Comparison of ENCODE assay signal across 8 cellular contexts in the genomic region with DNA sequence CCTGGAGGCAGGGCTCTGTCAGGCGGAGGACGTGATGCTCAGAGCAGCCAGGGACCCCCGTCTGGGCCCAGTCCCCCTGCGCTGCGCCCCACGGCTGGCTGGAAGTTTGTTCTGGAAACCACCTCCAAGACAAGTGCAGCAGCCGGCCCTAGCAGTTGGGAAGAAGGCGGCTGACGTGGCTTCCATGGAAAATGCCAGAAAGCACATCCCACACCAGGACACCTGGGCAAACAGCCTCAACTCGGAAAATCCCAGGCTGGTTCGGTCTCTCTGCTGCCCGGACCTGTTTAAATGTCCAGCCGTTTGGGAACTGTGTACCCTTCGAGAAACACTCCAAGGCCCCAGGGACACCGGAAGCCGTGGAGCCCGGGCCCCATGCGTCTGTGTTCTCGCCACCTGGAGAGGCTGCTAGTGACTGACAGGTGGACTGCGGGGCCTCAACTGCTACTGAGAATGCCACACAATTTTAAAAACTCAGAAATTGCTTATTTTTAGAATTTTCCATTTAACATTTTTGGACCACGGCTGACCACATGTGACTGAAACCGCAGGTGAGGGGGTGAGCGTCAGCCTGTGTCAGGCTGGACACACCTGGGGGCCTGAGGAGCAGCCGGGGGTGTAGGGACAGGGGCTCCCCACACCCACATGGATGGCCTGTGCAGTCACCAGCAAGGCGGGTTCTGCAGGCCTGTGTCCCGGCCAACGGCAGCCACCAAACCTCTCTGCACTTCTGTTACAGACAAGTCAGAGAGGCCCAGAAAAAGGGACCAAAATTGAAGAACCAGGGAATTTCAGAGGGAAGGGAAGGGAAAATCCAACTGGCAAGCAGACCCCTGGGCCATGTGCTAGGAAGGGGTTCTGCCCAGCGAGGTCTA. TPM values are rescaled to one million over a fixed set of nuclear protein-coding genes. Genes with fewer than 3 reads are reported as not detected.
A peak's percentile ranks its signal among the peaks of the same experiment; 100 is the strongest.
DNase-seq lines count a peak whose midpoint lies in the region; TF ChIP-seq lines count a peak whose summit lies in the region.

No MANE protein-coding gene starts in this region.

- peaks cover 0 to 10% (median 0%) of the 10 kb centered on the region in 11 experiments; a peak in 2 of 22 replicates for H3K36me3 ChIP-seq in BLaER1 treated with 17β-estradiol and CSF1 and Interleukin-3, amounts not matched to agents 10 nM and 100 nM
- H3K36me3 ChIP-seq in MM.1S (replicated peaks; ENCODE audit: insufficient read depth, low read length) (no peaks in the 10 kb centered on the region; the same call in 1 of the 2 replicates), trophoblast cell (ENCODE audit: control insufficient read depth in 1 of 2, insufficient read depth in 2 of 2, low read length in 2 of 2) (no peaks in the 10 kb centered on the region), brain microvascular endothelial cell (replicated peaks) (no peaks in the 10 kb centered on the region)

- H4K20me1 ChIP-seq in BLaER1 treated with 17β-estradiol and CSF1 and Interleukin-3, amounts not matched to agents 10 nM and 100 nM: peaks cover 75 to 88% (median 83%) of the 10 kb centered on the region in 11 experiments
- no peaks in the 10 kb centered on the region for H4K20me1 ChIP-seq in MM.1S (ENCODE audit: insufficient read depth, low read length)

- H2AFZ ChIP-seq in MM.1S (ENCODE audit: low read length) (no peak overlapping the region), trophoblast cell (ENCODE audit: insufficient read depth, low read length, poor library complexity) (no peak overlapping the region)

- H3F3A ChIP-seq in MM.1S (ENCODE audit: insufficient read depth, low read length): peaks cover 23% of the 10 kb centered on the region

- peaks cover 58 to 86% (median 83%) of the 10 kb centered on the region in 10 experiments for H3K4me1 ChIP-seq in BLaER1 treated with 17β-estradiol and CSF1 and Interleukin-3, amounts not matched to agents 10 nM and 100 nM
- H3K4me1 ChIP-seq in MM.1S (ENCODE audit: low read length) (peaks cover 29% of the 10 kb centered on the region), trophoblast cell (ENCODE audit: control insufficient read depth in 1 of 2, insufficient read depth in 2 of 2, low read length in 2 of 2) (peaks cover 34 to 35% of the 10 kb centered on the region in 2 experiments)

- no peak overlapping the region for H3K18ac ChIP-seq in trophoblast cell (ENCODE audit: low read length)

- H4K91ac ChIP-seq in trophoblast cell (ENCODE audit: low read depth, low read length): peak overlapping the region; percentile 58

- DNase-seq in MM.1S: peak; percentile 75
- peak; percentile 28 for DNase-seq in fibroblast of the aortic adventitia (ENCODE audit: low read depth)
- DNase-seq in trophoblast cell: no peak
- DNase-seq in stimulated activated CD4-positive, alpha-beta T cell treated with anti-CD3 and anti-CD28 coated beads, Interleukin-4, amount 100 ng/mL, for 1 hour: no peak
- no peak for DNase-seq in stimulated activated CD4-positive, alpha-beta T cell treated with anti-CD3 and anti-CD28 coated beads, Interleukin-15, amount 100 ng/mL, for 24 hours
- DNase-seq in brain microvascular endothelial cell: no peak
- no peak for DNase-seq in effector CD8-positive, alpha-beta T cell (lab: John Stamatoyannopoulos, UW)

- H2BK120ac ChIP-seq in trophoblast cell (ENCODE audit: insufficient read depth, low read length, poor library complexity): peak overlapping the region; percentile 8

- no peaks in the 10 kb centered on the region for H3K9me2 ChIP-seq in MM.1S (replicated peaks; ENCODE audit: insufficient read depth, low read length)

- H3K27ac ChIP-seq in BLaER1 treated with 17β-estradiol and CSF1 and Interleukin-3, amounts not matched to agents 10 nM and 100 nM: peak overlapping the region in 2 of 11 experiments; percentile 18 to 20; a peak in 1 of 22 replicates
- peak overlapping the region; percentile 98 for H3K27ac ChIP-seq in MM.1S (ENCODE audit: low read length)
- peak overlapping the region; percentile 37 for H3K27ac ChIP-seq in trophoblast cell (ENCODE audit: low read depth, low read length)
- no peak overlapping the region for H3K27ac ChIP-seq in brain microvascular endothelial cell

- no peak overlapping the region for H4K8ac ChIP-seq in trophoblast cell (ENCODE audit: low read depth, low read length)

- in situ Hi-C loops in brain microvascular endothelial cell (cut with HindIII; ENCODE audit: low pct_ligation_motif_present, low sequenced_read_pairs): no loop called here

- H3K79me1 ChIP-seq in trophoblast cell (ENCODE audit: low read length): peaks cover 24% of the 10 kb centered on the region

- H2BK5ac ChIP-seq in trophoblast cell (ENCODE audit: low read depth, low read length, poor library complexity): peak overlapping the region; percentile 8

- H3K9me3 ChIP-seq in BLaER1 treated with 17β-estradiol and CSF1 and Interleukin-3, amounts not matched to agents 10 nM and 100 nM (replicated peaks in 1 of 11): no peaks in the 10 kb centered on the region
- no peaks in the 10 kb centered on the region for H3K9me3 ChIP-seq in MM.1S (replicated peaks; ENCODE audit: insufficient read depth, low read length)
- H3K9me3 ChIP-seq in trophoblast cell (ENCODE audit: insufficient read depth, low read depth, low read length): no peaks in the 10 kb centered on the region

- H2BK12ac ChIP-seq in trophoblast cell (ENCODE audit: low read length): peak overlapping the region; percentile 25

- peak overlapping the region; percentile 10 to 62 (median 52); a peak in 18 of 22 replicates for H3K4me2 ChIP-seq in BLaER1 treated with 17β-estradiol and CSF1 and Interleukin-3, amounts not matched to agents 10 nM and 100 nM
- peak overlapping the region; percentile 58; the same call in 1 of the 2 replicates for H3K4me2 ChIP-seq in MM.1S (ENCODE audit: low read depth, low read length)
- no peak overlapping the region for H3K4me2 ChIP-seq in trophoblast cell (ENCODE audit: low read length)

- 0 out of 22 replicates have a peak overlapping the region, but pooled peaks of 1 of the 11 experiments have one; percentile 7 for H3K9ac ChIP-seq in BLaER1 treated with 17β-estradiol and CSF1 and Interleukin-3, amounts not matched to agents 10 nM and 100 nM
- H3K9ac ChIP-seq in MM.1S (ENCODE audit: low read length): peak overlapping the region; percentile 79
- H3K9ac ChIP-seq in trophoblast cell (ENCODE audit: low read length): no peak overlapping the region

- H3K23ac ChIP-seq in trophoblast cell (ENCODE audit: low read length): no peak overlapping the region

- no peak overlapping the region for H3K4me3 ChIP-seq in BLaER1 treated with 17β-estradiol and CSF1 and Interleukin-3, amounts not matched to agents 10 nM and 100 nM
- 0 out of 2 replicates have a peak overlapping the region, but pooled peaks have one; percentile 14 for H3K4me3 ChIP-seq in MM.1S (ENCODE audit: low read length)
- H3K4me3 ChIP-seq in fibroblast of the aortic adventitia (ENCODE audit: low read depth, low read length): no peak overlapping the region
- H3K4me3 ChIP-seq in trophoblast cell (ENCODE audit: low read depth, low read length): no peak overlapping the region
- H3K4me3 ChIP-seq in brain microvascular endothelial cell (ENCODE audit: low read depth, low read length): no peak overlapping the region

- no peak overlapping the region for H2AK5ac ChIP-seq in trophoblast cell (ENCODE audit: low read length)

- H3K79me2 ChIP-seq in MM.1S (ENCODE audit: low read length): peaks cover 87% of the 10 kb centered on the region
- peaks cover 2% of the 10 kb centered on the region for H3K79me2 ChIP-seq in trophoblast cell (ENCODE audit: control insufficient read depth, insufficient read depth, low read length, poor library complexity)

- TF ChIP-seq CTCF in MM.1S (IDR thresholded peaks at IDR 0.05; ENCODE audit: low read length) (no peak), fibroblast of the aortic adventitia (IDR thresholded peaks at IDR 0.05; ENCODE audit: insufficient read depth, low read length) (no peak), brain microvascular endothelial cell (IDR thresholded peaks at IDR 0.05; ENCODE audit: low read depth, low read length, missing control alignments) (no peak)

- H3K27me3 ChIP-seq in BLaER1 treated with 17β-estradiol and CSF1 and Interleukin-3, amounts not matched to agents 10 nM and 100 nM: no peaks in the 10 kb centered on the region
- H3K27me3 ChIP-seq in MM.1S (replicated peaks; ENCODE audit: insufficient read depth, low read length) (no peaks in the 10 kb centered on the region), trophoblast cell (ENCODE audit: insufficient read depth, low read length) (no peaks in the 10 kb centered on the region), brain microvascular endothelial cell (replicated peaks) (no peaks in the 10 kb centered on the region)

- H4K12ac ChIP-seq in trophoblast cell (ENCODE audit: low read depth, low read length): no peak overlapping the region

- no peak overlapping the region for H3K4ac ChIP-seq in trophoblast cell (ENCODE audit: low read depth, low read length)

- WGBS in trophoblast cell (ENCODE audit: extremely low coverage, insufficient coverage, insufficient read length): no CpG with 5 or more reads among the region's 28 CpGs

- H3K14ac ChIP-seq in trophoblast cell (ENCODE audit: low read length): no peak overlapping the region

RNA-seq across cellular contexts. Expression of gene RASA3, which starts 31.7 kb away (rescaled TPM):
- 14.0 and 36.1 TPM in 2 replicates for total RNA-seq in fibroblast of the aortic adventitia (ENCODE audit: low replicate concordance)
- 12.8 and 13.0 TPM in 2 replicates for polyA plus RNA-seq in trophoblast cell (2013)

Comparison
In these comparisons a context has a peak if more than half of its experiments do, and no peak if none do; other contexts are left out.
1. DNase-seq: peak in MM.1S (single experiment) and fibroblast of the aortic adventitia (single experiment); none in trophoblast cell (0 of 2), stimulated activated CD4-positive, alpha-beta T cell treated with anti-CD3 and anti-CD28 coated beads, Interleukin-4, amount 100 ng/mL, for 1 hour (single experiment), stimulated activated CD4-positive, alpha-beta T cell treated with anti-CD3 and anti-CD28 coated beads, Interleukin-15, amount 100 ng/mL, for 24 hours (single experiment), brain microvascular endothelial cell (single experiment) and effector CD8-positive, alpha-beta T cell (single experiment).